8 cellular contexts compared by ENCODE assay signal in the genomic region with DNA sequence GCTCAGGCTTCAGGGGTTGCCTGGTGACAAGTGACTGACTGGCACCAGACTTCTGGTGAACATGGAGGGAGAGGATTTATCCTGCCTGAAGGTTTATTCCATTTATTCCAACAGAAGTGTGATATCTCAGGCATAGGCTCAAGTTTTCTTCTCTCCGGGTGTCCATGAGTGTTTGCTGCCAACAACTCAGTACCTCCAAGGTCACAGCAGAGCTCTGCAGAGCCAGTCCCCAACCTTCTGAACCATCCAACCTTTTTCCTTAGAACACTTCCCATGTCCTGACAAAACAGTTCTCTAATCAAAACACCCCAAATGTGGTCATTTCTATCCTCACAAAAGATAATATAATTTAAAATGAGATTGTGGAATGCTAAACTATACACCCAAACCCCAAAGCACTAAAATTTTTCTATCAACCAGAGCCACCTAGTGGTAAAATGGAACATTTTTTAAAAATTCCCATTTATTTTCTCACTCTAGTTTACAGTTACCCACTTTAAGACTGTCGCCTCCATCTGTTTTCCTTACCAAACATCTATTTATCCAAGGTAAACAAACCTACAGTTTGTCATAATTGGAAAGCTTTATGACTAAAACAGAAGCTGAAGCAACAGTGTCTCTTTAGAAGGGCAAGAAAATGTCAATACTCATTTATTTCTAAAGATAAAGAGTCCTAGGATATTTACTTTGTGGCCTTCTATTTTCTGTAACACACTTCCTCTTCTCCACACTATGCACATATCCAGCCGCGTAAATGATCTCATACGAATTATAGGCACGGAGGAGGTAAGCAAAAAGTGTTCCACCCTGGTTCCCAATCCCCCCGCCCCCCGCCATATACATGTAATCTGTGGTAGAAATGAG. TPM values are rescaled to one million over a fixed set of nuclear protein-coding genes. Genes with fewer than 3 reads are reported as not detected.
DNase-seq lines count a peak whose midpoint lies in the region; ATAC-seq, FAIRE-seq and TF ChIP-seq lines count a peak whose summit lies in the region.

No MANE protein-coding gene starts in this region.

- no peak for DNase-seq in BJ (ENCODE audit: low read depth)
- peak; percentile 57 for DNase-seq in GM23338 (ENCODE audit: low spot score)
- DNase-seq in RWPE2 (ENCODE audit: low spot score), result no peak
- peak; percentile 52 for DNase-seq in fibroblast of the aortic adventitia (ENCODE audit: low read depth)
- DNase-seq in retina, result peak; percentile 48
- no peak for DNase-seq in T-helper 1 cell
- no peak for DNase-seq in GM12891 (ENCODE audit: insufficient read length, low spot score)

- TF ChIP-seq CTCF in BJ (IDR thresholded peaks at IDR 0.05; ENCODE audit: insufficient read depth, low read depth, low read length), result peak; percentile 40
- TF ChIP-seq CTCF in GM23338 (conservative IDR thresholded peaks at IDR 0.05; ENCODE audit: low read depth in 2 of 2), result peak in 1 of 2 experiments; percentile 88; a peak in 3 of 4 replicates
- peak; percentile 78 for TF ChIP-seq CTCF in RWPE2 (IDR thresholded peaks at IDR 0.05; ENCODE audit: poor library complexity, severe bottlenecking)
- peak; percentile 46 for TF ChIP-seq CTCF in fibroblast of the aortic adventitia (IDR thresholded peaks at IDR 0.05; ENCODE audit: insufficient read depth, low read length)

- H3K9me3 ChIP-seq in RWPE2 (ENCODE audit: severe bottlenecking), result no peaks in the 10 kb centered on the region

- H3F3A ChIP-seq in GM23338 (replicated peaks; ENCODE audit: low read depth), result no peaks in the 10 kb centered on the region

- H3K4me2 ChIP-seq in GM23338, result no peak overlapping the region

- ATAC-seq in GM23338 (peak; percentile 59), RWPE2 (ENCODE audit: low read depth) (no peak), HG02870 (IDR thresholded peaks at IDR 0.05; ENCODE audit: unreplicated experiment) (no peak)

- peaks cover 17% of the 10 kb centered on the region for H3K4me1 ChIP-seq in GM23338 (ENCODE audit: insufficient read depth)
- peaks cover 4% of the 10 kb centered on the region for H3K4me1 ChIP-seq in RWPE2 (ENCODE audit: insufficient read depth, poor library complexity, severe bottlenecking)

- H3K36me3 Mint-ChIP-seq in GM23338 (ENCODE audit: low read depth), result no peaks in the 10 kb centered on the region

- H3K27me3 ChIP-seq in BJ (ENCODE audit: control insufficient read depth, insufficient read depth, low read length) (no peaks in the 10 kb centered on the region), GM23338 (ENCODE audit: insufficient read depth) (no peaks in the 10 kb centered on the region), RWPE2 (ENCODE audit: insufficient read depth, poor library complexity, severe bottlenecking) (no peaks in the 10 kb centered on the region)

- H4K20me1 ChIP-seq in GM23338 (replicated peaks; ENCODE audit: insufficient read depth), result no peaks in the 10 kb centered on the region

- no peak for FAIRE-seq in GM12891 (lab: Jason Lieb, UNC)

- TF ChIP-seq POLR2A in GM12891 (IDR thresholded peaks at IDR 0.05; ENCODE audit: low read depth, low read length), result no peak

- peaks cover 1% of the 10 kb centered on the region; the same call in 1 of the 2 replicates for H3K9me2 ChIP-seq in GM23338 (ENCODE audit: insufficient read depth)

- H3K9me3 Mint-ChIP-seq in GM23338, result no peaks in the 10 kb centered on the region

- H3K4me3 ChIP-seq in BJ (ENCODE audit: low read depth, low read length) (no peak overlapping the region), GM23338 (no peak overlapping the region), RWPE2 (ENCODE audit: severe bottlenecking) (no peak overlapping the region), fibroblast of the aortic adventitia (ENCODE audit: low read depth, low read length) (no peak overlapping the region)

- CTCF ChIA-PET in BJ (lab: Yijun Ruan, JAX), result interaction anchor here (0.5 to 10.7 kb wide), 25 partner anchors 10 to 1811 kb away, joined by 3 to 168 read pairs (median 4); no protein-coding TSS in a partner anchor

- H3K36me3 ChIP-seq in BJ (ENCODE audit: control insufficient read depth, insufficient read depth, low read length), result no peaks in the 10 kb centered on the region
- no peaks in the 10 kb centered on the region for H3K36me3 ChIP-seq in GM23338 (ENCODE audit: insufficient read depth)
- peaks cover 91% of the 10 kb centered on the region for H3K36me3 ChIP-seq in RWPE2 (ENCODE audit: low read depth)

- no peaks in the 10 kb centered on the region for H3K79me2 ChIP-seq in GM23338 (replicated peaks; ENCODE audit: insufficient read depth)

- H2AFZ ChIP-seq in GM23338, result peak overlapping the region; percentile 2; the same call in 1 of the 2 replicates

- no peak overlapping the region for H3K4me3 Mint-ChIP-seq in GM23338

- POLR2A ChIA-PET in BJ (lab: Charles Lee), result no interaction called here

- H3K27ac Mint-ChIP-seq in GM23338, result peak overlapping the region; percentile 60; the same call in 1 of the 2 replicates

- H3K27ac ChIP-seq in GM23338 (ENCODE audit: low read depth) (no peak overlapping the region), RWPE2 (ENCODE audit: poor library complexity, severe bottlenecking) (no peak overlapping the region)

- peaks cover 40% of the 10 kb centered on the region for H3K4me1 Mint-ChIP-seq in GM23338

- peaks cover 4% of the 10 kb centered on the region for H3K27me3 Mint-ChIP-seq in GM23338 (ENCODE audit: insufficient read depth, low read depth, poor library complexity)

TF ChIP-seq in GM23338, 12 proteins besides CTCF, POLR2A, EP300 and RAD21 (continues in another document):
- TF ChIP-seq ZNF331 (CRISPR knock-in tag; IDR thresholded peaks at IDR 0.05; ENCODE audit: low read depth), result no peak
- no peak for TF ChIP-seq CREB1 (CRISPR knock-in tag; IDR thresholded peaks at IDR 0.05; ENCODE audit: low read depth)
- TF ChIP-seq, protein P1, sequence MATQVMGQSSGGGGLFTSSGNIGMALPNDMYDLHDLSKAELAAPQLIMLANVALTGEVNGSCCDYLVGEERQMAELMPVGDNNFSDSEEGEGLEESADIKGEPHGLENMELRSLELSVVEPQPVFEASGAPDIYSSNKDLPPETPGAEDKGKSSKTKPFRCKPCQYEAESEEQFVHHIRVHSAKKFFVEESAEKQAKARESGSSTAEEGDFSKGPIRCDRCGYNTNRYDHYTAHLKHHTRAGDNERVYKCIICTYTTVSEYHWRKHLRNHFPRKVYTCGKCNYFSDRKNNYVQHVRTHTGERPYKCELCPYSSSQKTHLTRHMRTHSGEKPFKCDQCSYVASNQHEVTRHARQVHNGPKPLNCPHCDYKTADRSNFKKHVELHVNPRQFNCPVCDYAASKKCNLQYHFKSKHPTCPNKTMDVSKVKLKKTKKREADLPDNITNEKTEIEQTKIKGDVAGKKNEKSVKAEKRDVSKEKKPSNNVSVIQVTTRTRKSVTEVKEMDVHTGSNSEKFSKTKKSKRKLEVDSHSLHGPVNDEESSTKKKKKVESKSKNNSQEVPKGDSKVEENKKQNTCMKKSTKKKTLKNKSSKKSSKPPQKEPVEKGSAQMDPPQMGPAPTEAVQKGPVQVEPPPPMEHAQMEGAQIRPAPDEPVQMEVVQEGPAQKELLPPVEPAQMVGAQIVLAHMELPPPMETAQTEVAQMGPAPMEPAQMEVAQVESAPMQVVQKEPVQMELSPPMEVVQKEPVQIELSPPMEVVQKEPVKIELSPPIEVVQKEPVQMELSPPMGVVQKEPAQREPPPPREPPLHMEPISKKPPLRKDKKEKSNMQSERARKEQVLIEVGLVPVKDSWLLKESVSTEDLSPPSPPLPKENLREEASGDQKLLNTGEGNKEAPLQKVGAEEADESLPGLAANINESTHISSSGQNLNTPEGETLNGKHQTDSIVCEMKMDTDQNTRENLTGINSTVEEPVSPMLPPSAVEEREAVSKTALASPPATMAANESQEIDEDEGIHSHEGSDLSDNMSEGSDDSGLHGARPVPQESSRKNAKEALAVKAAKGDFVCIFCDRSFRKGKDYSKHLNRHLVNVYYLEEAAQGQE (IDR thresholded peaks at IDR 0.05; ENCODE audit: unreplicated experiment), result no peak

TF ChIP-seq in GM12891, 5 proteins besides CTCF, POLR2A, EP300 and RAD21:
- TF ChIP-seq TAF1 (IDR thresholded peaks at IDR 0.05; ENCODE audit: low read depth, low read length), result no peak
- no peak for TF ChIP-seq POU2F2 (IDR thresholded peaks at IDR 0.05; ENCODE audit: low read depth, low read length)
- TF ChIP-seq PAX5 (IDR thresholded peaks at IDR 0.05; ENCODE audit: insufficient read depth, low read length, severe bottlenecking), result no peak
- TF ChIP-seq SPI1 (IDR thresholded peaks at IDR 0.05; ENCODE audit: low read depth, low read length), result no peak
- TF ChIP-seq POLR2AphosphoS5 (IDR thresholded peaks at IDR 0.05; ENCODE audit: low read depth, low read length), result no peak

RNA-seq across cellular contexts. Expression of a gene that starts 39.5 kb away (rescaled TPM):
- polyA plus RNA-seq in BJ (2011; rRNA removed), result 1.1 and 2.4 TPM in 2 replicates
- 1.3 and 1.4 TPM in 2 replicates for polyA minus RNA-seq in BJ (2011; rRNA and poly(A)+ RNA removed)
- total RNA-seq in GM23338 (2014; rRNA removed; shearing (Covaris generic)), result 1.7 and 2.7 TPM in 2 replicates
- polyA plus RNA-seq in GM23338 (2016; fragmentation: Nextera tagmentation; extraction: Ambion mirVana), result 1.0 and 1.8 TPM in 2 replicates
- total RNA-seq in fibroblast of the aortic adventitia (ENCODE audit: low replicate concordance), result 5.5 and 15.5 TPM in 2 replicates
- polyA plus RNA-seq in GM12891 (2012; ENCODE audit: low read depth, missing spikeins), result 9.3 TPM

Comparison
In these comparisons a context has a peak if more than half of its experiments do, and no peak if none do; other contexts are left out.
1. DNase-seq: peak in GM23338 (single experiment), fibroblast of the aortic adventitia (single experiment) and retina (single experiment); none in BJ (single experiment), RWPE2 (single experiment), T-helper 1 cell (0 of 5) and GM12891 (single experiment).